ENCODE assay signal across 22 cellular contexts in the genomic region with DNA sequence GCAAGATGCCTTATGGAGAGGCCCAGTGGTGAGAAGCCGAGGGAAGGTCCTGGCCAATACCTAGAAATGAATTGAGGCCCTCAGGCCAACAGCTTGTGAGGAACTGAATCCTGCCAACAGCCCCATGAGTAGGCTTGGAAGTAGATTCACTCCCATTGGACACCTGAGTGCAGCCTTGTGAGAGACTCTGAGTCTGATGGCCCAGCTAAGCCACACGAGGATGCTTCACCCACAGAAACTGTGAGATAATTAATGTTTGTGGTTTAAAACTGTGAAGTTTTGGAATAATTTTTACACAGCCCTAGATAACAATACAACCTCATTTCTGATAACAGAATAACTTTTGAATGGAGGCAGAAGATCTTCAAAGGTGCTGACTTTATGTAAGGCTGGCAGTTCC.
"Had no signal": no experiment of that assay in that cellular context is flagged by ENCODE, and none has a peak within 500 bp of the region (broad histone marks: within the 10 kb centered on the region; RNA-seq: fewer than 3 reads in every experiment).

No MANE protein-coding gene starts in this region.

- H3K4me2 ChIP-seq: hepatocyte, neural progenitor cell had no signal

- H3K27me3 ChIP-seq: hepatocyte, neural progenitor cell, ovary, thyroid gland had no signal

- H3K27ac ChIP-seq: foreskin keratinocyte, hepatocyte, left ventricle myocardium inferior, lower lobe of right lung, neural progenitor cell, ovary, suprapubic skin, thyroid gland had no signal

- H3K36me3 ChIP-seq: left ventricle myocardium inferior, lower lobe of right lung, neural progenitor cell, ovary, suprapubic skin, thyroid gland had no signal

- H2AFZ ChIP-seq: hepatocyte, neural progenitor cell had no signal

- H3K27ac Mint-ChIP-seq: dendritic cell treated with granulocyte-macrophage colony-stimulating factor and Interleukin-4, amounts not matched to agents 40 ng/mL and 50 ng/mL, for 4 days; effector memory CD8-positive, alpha-beta T cell; natural killer cell treated with Interleukin-12 subunit alpha and Interleukin-12 subunit beta and Interleukin-15 and Interleukin-18, amount 100 ng/mL, for 72 hours; neural progenitor cell; type B pancreatic cell had no signal

- FAIRE-seq: kidney, small intestine had no signal

- ATAC-seq: effector memory CD8-positive, alpha-beta T cell; foreskin keratinocyte; left cardiac atrium; lower lobe of right lung; natural killer cell treated with Interleukin-12 subunit alpha and Interleukin-12 subunit beta and Interleukin-15 and Interleukin-18, amount 100 ng/mL, for 72 hours; right cardiac atrium; stimulated activated naive CD8-positive, alpha-beta T cell treated with anti-CD3 and anti-CD28 coated beads, Interleukin-15, Interleukin-2, amounts not matched to agents 100 U/mL and 50 U/mL, for 24 hours had no signal

- H3K4me1 Mint-ChIP-seq: neural progenitor cell had no signal

- H3K4me1 ChIP-seq: foreskin keratinocyte, left ventricle myocardium inferior, lower lobe of right lung, neural progenitor cell, suprapubic skin, thyroid gland had no signal

- DNase-seq: effector memory CD8-positive, alpha-beta T cell; foreskin keratinocyte; head of caudate nucleus; kidney; left cardiac atrium; left ventricle myocardium inferior; lower lobe of right lung; midbrain; nucleus accumbens; ovary; right cardiac atrium; small intestine; stimulated activated CD4-positive, alpha-beta T cell treated with anti-CD3 and anti-CD28 coated beads, Interleukin-2, amount 100 ng/mL, for 48 hours; stimulated activated naive CD8-positive, alpha-beta T cell treated with anti-CD3 and anti-CD28 coated beads, Interleukin-15, Interleukin-2, amounts not matched to agents 100 U/mL and 50 U/mL, for 24 hours; thyroid gland had no signal

- H3K4me3 Mint-ChIP-seq: dendritic cell treated with granulocyte-macrophage colony-stimulating factor and Interleukin-4, amounts not matched to agents 40 ng/mL and 50 ng/mL, for 4 days; effector memory CD8-positive, alpha-beta T cell; natural killer cell treated with Interleukin-12 subunit alpha and Interleukin-12 subunit beta and Interleukin-15 and Interleukin-18, amount 100 ng/mL, for 72 hours; neural progenitor cell; type B pancreatic cell had no signal

- H3K9me3 ChIP-seq: left ventricle myocardium inferior, lower lobe of right lung, ovary, suprapubic skin, thyroid gland had no signal

- H3K79me2 ChIP-seq: hepatocyte had no signal

- H3K9me3 Mint-ChIP-seq: dendritic cell treated with granulocyte-macrophage colony-stimulating factor and Interleukin-4, amounts not matched to agents 40 ng/mL and 50 ng/mL, for 4 days; effector memory CD8-positive, alpha-beta T cell; natural killer cell treated with Interleukin-12 subunit alpha and Interleukin-12 subunit beta and Interleukin-15 and Interleukin-18, amount 100 ng/mL, for 72 hours; type B pancreatic cell had no signal

- H3K9ac ChIP-seq: neural progenitor cell had no signal

- H3K36me3 Mint-ChIP-seq: memory B cell; natural killer cell treated with Interleukin-12 subunit alpha and Interleukin-12 subunit beta and Interleukin-15 and Interleukin-18, amount 100 ng/mL, for 72 hours; neural progenitor cell; type B pancreatic cell had no signal

- H3K4me3 ChIP-seq: hepatocyte, left ventricle myocardium inferior, lower lobe of right lung, neural progenitor cell, ovary, suprapubic skin, thyroid gland had no signal
